Comparison of ENCODE assay signal across 21 cellular contexts in the genomic region with DNA sequence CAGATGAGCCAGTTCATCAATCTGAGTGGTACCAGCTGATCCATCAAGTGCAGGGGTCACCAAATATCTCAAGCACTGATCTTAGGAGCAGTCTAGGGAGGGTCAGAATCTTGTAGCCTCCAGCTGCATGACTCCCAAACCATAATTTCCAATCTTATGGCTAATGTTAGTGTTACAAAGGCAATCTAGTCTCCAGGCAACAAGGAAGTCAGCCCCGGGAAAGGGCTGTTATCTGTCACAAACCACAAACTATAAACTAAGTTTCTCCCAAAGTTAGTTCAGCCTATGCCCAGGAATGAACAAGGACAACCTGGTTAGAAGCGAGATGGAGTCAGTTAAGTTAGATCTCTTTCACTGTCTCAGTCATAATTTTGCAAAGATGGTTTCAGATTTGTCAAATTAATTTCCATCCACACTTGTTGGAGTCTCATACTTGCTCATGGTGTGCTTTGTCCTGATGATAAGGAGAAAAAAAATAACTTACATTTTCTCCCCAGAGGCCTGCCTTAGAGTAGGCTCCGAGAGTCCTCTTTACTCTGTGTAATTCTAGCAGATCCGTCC. TPM values are rescaled to one million over a fixed set of nuclear protein-coding genes. Genes with fewer than 3 reads are reported as not detected.
"Had no signal": no experiment of that assay in that cellular context is flagged by ENCODE, and none has a peak within 500 bp of the region (broad histone marks: within the 10 kb centered on the region; RNA-seq: fewer than 3 reads in every experiment).

No MANE protein-coding gene starts in this region.

- H3K4me3 ChIP-seq: coronary artery, heart right ventricle, smooth muscle cell, thoracic aorta, upper lobe of left lung had no signal

- H3K27ac Mint-ChIP-seq: activated CD4-positive, alpha-beta T cell treated with anti-CD3 and anti-CD28 coated beads, Interleukin-2, amount 10 ng/mL, durations not matched to agents 7 days and 5 days; activated CD8-positive, alpha-beta T cell treated with anti-CD3 and anti-CD28 coated beads, Interleukin-2, amount 10 ng/mL, durations not matched to agents 7 days and 5 days; activated naive CD8-positive, alpha-beta T cell treated with anti-CD3 and anti-CD28 coated beads, Interleukin-2, amount 50 U/mL, for 24 hours; activated T-cell treated with anti-CD3 and anti-CD28 coated beads, Interleukin-2, amount 50 U/mL, for 24 hours; activated T-helper 2 cell treated with anti-CD3 and anti-CD28 coated beads, Interferon-gamma antibody, Interleukin-2, Interleukin-4, amounts not matched to agents 10 μg/mL and 5 μg/mL and 100 μg/mL, durations not matched to agents 14 hours and 24 hours and 36 hours; natural killer cell treated with Interleukin-12 subunit alpha and Interleukin-12 subunit beta and Interleukin-15 and Interleukin-18, amount 100 ng/mL, for 72 hours; stimulated activated effector memory CD8-positive, alpha-beta T cell treated with anti-CD3 and anti-CD28 coated beads, Interleukin-12 subunit alpha, Interleukin-12 subunit beta, amount 100 ng/mL, for 72 hours had no signal

- H3K36me3 Mint-ChIP-seq: natural killer cell treated with Interleukin-12 subunit alpha and Interleukin-12 subunit beta and Interleukin-15 and Interleukin-18, amount 100 ng/mL, for 72 hours had no signal

- DNase-seq: activated CD4-positive, alpha-beta T cell treated with anti-CD3 and anti-CD28 coated beads, Interleukin-2, amount 10 ng/mL, durations not matched to agents 7 days and 5 days; activated CD8-positive, alpha-beta T cell treated with anti-CD3 and anti-CD28 coated beads, Interleukin-2, amount 10 ng/mL, durations not matched to agents 7 days and 5 days; activated naive CD4-positive, alpha-beta T cell treated with Interleukin-2 at 50 U/mL for 16 hours; activated naive CD8-positive, alpha-beta T cell treated with anti-CD3 and anti-CD28 coated beads, Interleukin-2, amount 50 U/mL, for 24 hours; activated T-cell treated with anti-CD3 and anti-CD28 coated beads, Interleukin-2, amount 50 U/mL, for 24 hours; aorta; heart right ventricle; kidney glomerular epithelial cell; stimulated activated CD4-positive, alpha-beta T cell treated with anti-CD3 and anti-CD28 coated beads, Interleukin-4, amount 100 ng/mL, for 24 hours; upper lobe of left lung had no signal

- H3K27me3 Mint-ChIP-seq: activated T-cell treated with anti-CD3 and anti-CD28 coated beads, Interleukin-2, amount 50 U/mL, for 24 hours had no signal

- ATAC-seq: activated CD4-positive, CD25-positive, alpha-beta regulatory T cell treated with anti-CD3 and anti-CD28 coated beads, Interleukin-2, amount 50 U/mL, for 24 hours; activated CD8-positive, alpha-beta T cell treated with anti-CD3 and anti-CD28 coated beads, Interleukin-2, amount 10 ng/mL, durations not matched to agents 7 days and 5 days; activated naive CD8-positive, alpha-beta T cell treated with anti-CD3 and anti-CD28 coated beads, Interleukin-2, amount 50 U/mL, for 24 hours; heart right ventricle; natural killer cell treated with Interleukin-12 subunit alpha and Interleukin-12 subunit beta and Interleukin-15 and Interleukin-18, amount 100 ng/mL, for 72 hours; sciatic nerve; stimulated activated effector memory CD8-positive, alpha-beta T cell treated with anti-CD3 and anti-CD28 coated beads, Interleukin-12 subunit alpha, Interleukin-12 subunit beta, amount 100 ng/mL, for 72 hours had no signal

- H3K9me3 ChIP-seq: heart right ventricle, thoracic aorta, upper lobe of left lung had no signal

- H3K4me3 Mint-ChIP-seq: activated CD4-positive, alpha-beta T cell treated with anti-CD3 and anti-CD28 coated beads, Interleukin-2, amount 10 ng/mL, durations not matched to agents 7 days and 5 days; activated CD8-positive, alpha-beta T cell treated with anti-CD3 and anti-CD28 coated beads, Interleukin-2, amount 10 ng/mL, durations not matched to agents 7 days and 5 days; activated naive CD8-positive, alpha-beta T cell treated with anti-CD3 and anti-CD28 coated beads, Interleukin-2, amount 50 U/mL, for 24 hours; activated T-cell treated with anti-CD3 and anti-CD28 coated beads, Interleukin-2, amount 50 U/mL, for 24 hours; central memory CD8-positive, alpha-beta T cell; natural killer cell treated with Interleukin-12 subunit alpha and Interleukin-12 subunit beta and Interleukin-15 and Interleukin-18, amount 100 ng/mL, for 72 hours; stimulated activated effector memory CD8-positive, alpha-beta T cell treated with anti-CD3 and anti-CD28 coated beads, Interleukin-12 subunit alpha, Interleukin-12 subunit beta, amount 100 ng/mL, for 72 hours had no signal

RNA-seq across cellular contexts. Expression of gene OR6J1, which starts 49.9 kb away (rescaled TPM):
- total RNA-seq: activated CD4-positive, alpha-beta T cell treated with anti-CD3 and anti-CD28 coated beads, Interleukin-2, amount 10 ng/mL, durations not matched to agents 7 days and 5 days; activated CD8-positive, alpha-beta T cell treated with anti-CD3 and anti-CD28 coated beads, Interleukin-2, amount 10 ng/mL, durations not matched to agents 7 days and 5 days; activated T-helper 2 cell treated with anti-CD3 and anti-CD28 coated beads, Interferon-gamma antibody, Interleukin-2, Interleukin-4, amounts not matched to agents 10 μg/mL and 5 μg/mL and 100 μg/mL, durations not matched to agents 14 hours and 24 hours and 36 hours; aorta; heart right ventricle; lower leg skin; mesenteric fat pad; natural killer cell treated with Interleukin-12 subunit alpha and Interleukin-12 subunit beta and Interleukin-15 and Interleukin-18, amount 100 ng/mL, for 72 hours; sciatic nerve; smooth muscle cell; thoracic aorta had no signal
